Comparison of ENCODE assay signal across 8 cellular contexts in genomic region chr18:48711651-48712486, GRCh38.
A peak's percentile ranks its signal among the peaks of the same experiment; 100 is the strongest.
DNase-seq lines count a peak whose midpoint lies in the region; ATAC-seq and TF ChIP-seq lines count a peak whose summit lies in the region.

No MANE protein-coding gene starts in this region.

- DNase-seq in AG04449 (ENCODE audit: low read depth, low spot score) (no peak), GM03348 (ENCODE audit: low spot score) (peak; percentile 62), NCI-H2196 treated with DMSO at 0.1 percent for 48 hours (lab: John Stamatoyannopoulos, UW; ENCODE audit: unreplicated experiment) (peak; percentile 36), cardiac fibroblast (ENCODE audit: low read depth in 2 of 2) (peak; percentile 66 to 68), kidney epithelial cell (ENCODE audit: low read depth) (no peak), NK-92 (lab: John Stamatoyannopoulos, UW; ENCODE audit: unreplicated experiment) (no peak)

- H3K36me3 ChIP-seq in kidney epithelial cell (ENCODE audit: control insufficient read depth, insufficient read depth, low read length) = no peaks in the 10 kb centered on the region

- peak; percentile 44 for TF ChIP-seq CTCF in AG04449 (IDR thresholded peaks at IDR 0.05; ENCODE audit: insufficient read depth, low read length, missing control alignments)
- peak; percentile 53 for TF ChIP-seq CTCF in cardiac fibroblast (IDR thresholded peaks at IDR 0.05; ENCODE audit: low read depth, low read length)
- peak; percentile 51 for TF ChIP-seq CTCF in kidney epithelial cell (IDR thresholded peaks at IDR 0.05; ENCODE audit: insufficient read depth, low read length, poor library complexity, severe bottlenecking)

- POLR2A ChIA-PET in AG04449 (lab: Yijun Ruan, JAX) = no interaction called here

- H3K27me3 ChIP-seq in kidney epithelial cell (ENCODE audit: control insufficient read depth, insufficient read depth, low read length) = no peaks in the 10 kb centered on the region

- CTCF ChIA-PET in AG04449 (lab: Yijun Ruan, JAX) = interaction anchor here (0.6 to 1.9 kb wide), 5 partner anchors 9 to 341 kb away, joined by 3 to 7 read pairs (median 3); no protein-coding TSS in a partner anchor

- ATAC-seq in HG03439 (IDR thresholded peaks at IDR 0.05; ENCODE audit: unreplicated experiment) (no peak), HG02571 (IDR thresholded peaks at IDR 0.05; ENCODE audit: unreplicated experiment) (no peak)

- H3K4me3 ChIP-seq in AG04449 (ENCODE audit: low read depth, low read length) (no peak overlapping the region), cardiac fibroblast (replicated peaks in 1 of 2; ENCODE audit: low read depth in 2 of 2, low read length in 2 of 2) (no peak overlapping the region), kidney epithelial cell (ENCODE audit: low read depth, low read length) (no peak overlapping the region)

Comparison
In these comparisons a context has a peak if more than half of its experiments do, and no peak if none do; other contexts are left out.
1. DNase-seq: peak in GM03348 (single experiment), NCI-H2196 treated with DMSO at 0.1 percent for 48 hours (single experiment) and cardiac fibroblast (2 of 2); none in AG04449 (single experiment), kidney epithelial cell (single experiment) and NK-92 (single experiment).
2. Peak in every context shown above with its lines, with median percentiles within 50 percentile points of each other: CTCF ChIP-seq.